In the genomic region with DNA sequence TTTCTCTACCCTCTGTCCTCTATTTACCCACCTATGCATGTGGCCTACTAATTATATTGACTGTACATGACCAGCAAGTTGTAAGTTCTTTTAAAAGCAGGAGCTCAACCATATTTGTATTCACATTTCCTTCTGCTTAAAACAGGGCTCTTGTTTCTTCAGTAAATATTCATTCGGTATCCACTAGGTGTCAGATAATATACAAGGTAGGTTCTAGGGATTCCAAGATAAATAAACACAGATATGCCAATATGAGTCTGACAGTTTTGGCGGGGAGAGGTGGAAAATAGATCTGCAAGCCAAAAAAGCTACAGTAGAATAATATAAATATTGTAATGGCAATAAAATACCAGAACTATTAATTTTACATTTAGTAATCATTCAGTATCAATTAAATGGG, we compare ENCODE assay signal across 9 cellular contexts. TPM values are rescaled to one million over a fixed set of nuclear protein-coding genes. Genes with fewer than 3 reads are reported as not detected.
A peak's percentile ranks its signal among the peaks of the same experiment; 100 is the strongest.
DNase-seq lines count a peak whose midpoint lies in the region; ATAC-seq and TF ChIP-seq lines count a peak whose summit lies in the region.
"Had no signal": no experiment of that assay in that cellular context is flagged by ENCODE, and none has a peak within 500 bp of the region (broad histone marks: within the 10 kb centered on the region; RNA-seq: fewer than 3 reads in every experiment).

No MANE protein-coding gene starts in this region.

- no peak overlapping the region for H2AFZ ChIP-seq in neuronal stem cell (ENCODE audit: low read length)

- H4K8ac ChIP-seq in neuronal stem cell (ENCODE audit: low read depth, low read length), result no peak overlapping the region

- WGBS in neuronal stem cell (ENCODE audit: extremely low coverage in 2 of 2, insufficient read length in 2 of 2, insufficient replicate concordance in 1 of 2), 2 donors, result no CpG with 5 or more reads among the region's 2 CpGs

- no peaks in the 10 kb centered on the region for H3K9me3 Mint-ChIP-seq in activated T-cell treated with anti-CD3 and anti-CD28 coated beads, Interleukin-2, amount 50 U/mL, for 4 hours

- no peaks in the 10 kb centered on the region for H3K36me3 Mint-ChIP-seq in activated T-cell treated with anti-CD3 and anti-CD28 coated beads, Interleukin-2, amount 50 U/mL, for 4 hours (ENCODE audit: insufficient read depth)

- no peaks in the 10 kb centered on the region for H3K27me3 Mint-ChIP-seq in activated T-cell treated with anti-CD3 and anti-CD28 coated beads, Interleukin-2, amount 50 U/mL, for 4 hours (ENCODE audit: low read depth)

- CTCF ChIA-PET in AG04450 (lab: Charles Lee), result no interaction called here

- no peak overlapping the region for H3K23ac ChIP-seq in neuronal stem cell (ENCODE audit: low read depth, low read length, poor library complexity)

- H3K27ac ChIP-seq in AG04450 (ENCODE audit: low read depth, low read length) (no peak overlapping the region), neuronal stem cell (replicated peaks; ENCODE audit: low read length) (no peak overlapping the region)

- POLR2A ChIA-PET in AG04450 (lab: Yijun Ruan, JAX), result interaction anchor here (0.6 kb wide), 1 partner anchor 87 kb away, joined by 4 read pairs; no protein-coding TSS in a partner anchor

- no peaks in the 10 kb centered on the region for H3K79me1 ChIP-seq in neuronal stem cell (ENCODE audit: low read depth, low read length)

- no peak overlapping the region for H3K4me3 Mint-ChIP-seq in activated T-cell treated with anti-CD3 and anti-CD28 coated beads, Interleukin-2, amount 50 U/mL, for 4 hours

- H3K18ac ChIP-seq in neuronal stem cell (ENCODE audit: low read length), result no peak overlapping the region

- no peak overlapping the region for H3K4ac ChIP-seq in neuronal stem cell (ENCODE audit: low read length)

- no peak overlapping the region for H2BK5ac ChIP-seq in neuronal stem cell (ENCODE audit: low read length)

- H3K14ac ChIP-seq in neuronal stem cell (ENCODE audit: low read length), result no peak overlapping the region

- no peak for DNase-seq in AG04450 (ENCODE audit: low read depth, low spot score)
- DNase-seq in HCEC 1CT, result peak; percentile 12
- peak; percentile 76 for DNase-seq in OCI-M1 (lab: John Stamatoyannopoulos, UW)
- peak; percentile 8 for DNase-seq in fibroblast of villous mesenchyme (ENCODE audit: low read depth)
- DNase-seq in pons (ENCODE audit: low spot score), result no peak
- DNase-seq in islet precursor cell, result no peak
- DNase-seq in activated T-cell treated with anti-CD3 and anti-CD28 coated beads, Interleukin-2, amount 50 U/mL, for 4 hours, result no peak
- DNase-seq in neuronal stem cell (ENCODE audit: low spot score), result no peak
- DNase-seq: activated effector memory CD4-positive, alpha-beta T cell treated with Interleukin-2 at 50 U/mL for 16 hours had no signal

- peaks cover 3 to 4% of the 10 kb centered on the region in 2 donors for H3K36me3 ChIP-seq in neuronal stem cell (replicated peaks in 1 of 2; ENCODE audit: control insufficient read depth in 2 of 2, insufficient read depth in 2 of 2, low read length in 2 of 2)

- H3K4me3 ChIP-seq in AG04450 (ENCODE audit: low read depth, low read length) (no peak overlapping the region), fibroblast of villous mesenchyme (ENCODE audit: low read depth, low read length) (no peak overlapping the region), neuronal stem cell (ENCODE audit: low read length in 2 of 2) (no peak overlapping the region)

- no peak overlapping the region for H3K4me2 ChIP-seq in neuronal stem cell (ENCODE audit: insufficient read depth, low read length, poor library complexity, severe bottlenecking)

- H3K9me3 ChIP-seq in AG04450 (ENCODE audit: control insufficient read depth, insufficient read depth, low read length) (no peaks in the 10 kb centered on the region), neuronal stem cell (replicated peaks in 1 of 2; ENCODE audit: control insufficient read depth in 2 of 2, insufficient read depth in 1 of 2, low read depth in 1 of 2, low read length in 2 of 2) (no peaks in the 10 kb centered on the region)

- H3K4me1 ChIP-seq in neuronal stem cell (ENCODE audit: control insufficient read depth in 2 of 2, insufficient read depth in 1 of 2, low read depth in 1 of 2, low read length in 2 of 2), result no peaks in the 10 kb centered on the region

- no peak overlapping the region for H2AK5ac ChIP-seq in neuronal stem cell (ENCODE audit: low read depth, low read length)

- no peak overlapping the region for H3K9ac ChIP-seq in neuronal stem cell (ENCODE audit: low read depth, low read length, poor library complexity)

- no peak overlapping the region for H2BK12ac ChIP-seq in neuronal stem cell (ENCODE audit: low read length)

- 0 out of 2 replicates have a peak, but pooled peaks have one; percentile 4 for TF ChIP-seq CTCF in AG04450 (IDR thresholded peaks at IDR 0.05; ENCODE audit: low read depth, low read length)
- TF ChIP-seq CTCF in fibroblast of villous mesenchyme (IDR thresholded peaks at IDR 0.05; ENCODE audit: insufficient read depth, low read depth, low read length), result no peak

- peaks cover 17% of the 10 kb centered on the region for H3K4me1 Mint-ChIP-seq in activated T-cell treated with anti-CD3 and anti-CD28 coated beads, Interleukin-2, amount 50 U/mL, for 4 hours (ENCODE audit: low read depth)

- no peaks in the 10 kb centered on the region for H3K27me3 ChIP-seq in AG04450 (ENCODE audit: control insufficient read depth, insufficient read depth, low read length)
- no peaks in the 10 kb centered on the region for H3K27me3 ChIP-seq in neuronal stem cell (ENCODE audit: control insufficient read depth in 3 of 3, insufficient read depth in 3 of 3, low read depth in 1 of 3, low read length in 3 of 3)

- H2BK15ac ChIP-seq in neuronal stem cell (ENCODE audit: low read length), result no peak overlapping the region

- H2BK120ac ChIP-seq in neuronal stem cell (ENCODE audit: low read depth, low read length), result no peak overlapping the region

- no peak overlapping the region for H4K91ac ChIP-seq in neuronal stem cell (ENCODE audit: low read depth, low read length, poor library complexity)

- no peak for ATAC-seq in activated T-cell treated with anti-CD3 and anti-CD28 coated beads, Interleukin-2, amount 50 U/mL, for 4 hours

RNA-seq across cellular contexts. Expression of gene RAB30, which starts 15.3 kb away (rescaled TPM):
- 9.3 and 11.8 TPM in 2 replicates for polyA plus RNA-seq in AG04450 (2011; rRNA removed)
- polyA minus RNA-seq in AG04450 (2011; rRNA and poly(A)+ RNA removed), result 10.5 and 14.3 TPM in 2 replicates
- 11.3 and 12.5 TPM in 2 replicates for total RNA-seq in fibroblast of villous mesenchyme
- total RNA-seq in activated T-cell treated with anti-CD3 and anti-CD28 coated beads, Interleukin-2, amount 50 U/mL, for 4 hours, result 10 to 100 TPM; 10.5 to 12.4 (median 11.3) TPM
- polyA plus RNA-seq in neuronal stem cell (2013, experiment 1 of 2), result 2.9 TPM
- polyA plus RNA-seq in neuronal stem cell (2013, experiment 2 of 2), result 2.9 TPM

Comparison
In these comparisons a context has a peak if more than half of its experiments do, and no peak if none do; other contexts are left out.
1. DNase-seq: peak in HCEC 1CT (single experiment), OCI-M1 (single experiment) and fibroblast of villous mesenchyme (single experiment); none in AG04450 (single experiment), pons (single experiment), islet precursor cell (single experiment), activated T-cell treated with anti-CD3 and anti-CD28 coated beads, Interleukin-2, amount 50 U/mL, for 4 hours (single experiment) and neuronal stem cell (single experiment).